ENCODE assay signal across 8 cellular contexts in genomic region chr5:35856186-35857003, GRCh38. TPM values are rescaled to one million over a fixed set of nuclear protein-coding genes. Genes with fewer than 3 reads are reported as not detected.
DNase-seq lines count a peak whose midpoint lies in the region; ATAC-seq and TF ChIP-seq lines count a peak whose summit lies in the region.

Gene IL7R (plus strand): TSS chr5:35856891. CDS start chr5:35856978, 87 bp downstream.

- ATAC-seq in GM18867 (IDR thresholded peaks at IDR 0.05; ENCODE audit: unreplicated experiment) = peak; percentile 50
- ATAC-seq in omental fat pad (ENCODE audit: low FRiP score) = peak; percentile 55

- DNase-seq in MG63 (no peak), amniotic epithelial cell (ENCODE audit: low read depth) (peak; percentile 92), omental fat pad (ENCODE audit: low spot score) (no peak), sigmoid colon (no peak), NCI-H2171 treated with DMSO at 0.1 percent for 48 hours (lab: John Stamatoyannopoulos, UW) (no peak), NCI-H446 treated with DMSO at 0.1 percent for 48 hours (lab: John Stamatoyannopoulos, UW) (no peak), NCI-H526 treated with DMSO at 0.1 percent for 48 hours (lab: John Stamatoyannopoulos, UW) (no peak)

- peaks cover 0 to 2% (median 0%) of the 10 kb centered on the region in 4 donors for H3K4me1 ChIP-seq in sigmoid colon

- H3K27me3 ChIP-seq in MG63 (no peaks in the 10 kb centered on the region), sigmoid colon (no peaks in the 10 kb centered on the region)

- no peak within 1 kb of the TSS for H3K27ac ChIP-seq in sigmoid colon

- H3K4me3 ChIP-seq in MG63 = peak within 1 kb of the TSS; percentile 13
- no peak within 1 kb of the TSS for H3K4me3 ChIP-seq in sigmoid colon

- no peak for TF ChIP-seq EP300 in sigmoid colon (IDR thresholded peaks at IDR 0.05)

- TF ChIP-seq CTCF in omental fat pad (IDR thresholded peaks at IDR 0.05) (no peak), sigmoid colon (IDR thresholded peaks at IDR 0.05) (no peak)

- no peaks in the 10 kb centered on the region for H3K9me3 ChIP-seq in MG63
- H3K9me3 ChIP-seq in sigmoid colon = no peaks in the 10 kb centered on the region

- H3K36me3 ChIP-seq in MG63 (peaks cover 5% of the 10 kb centered on the region), sigmoid colon (no peaks in the 10 kb centered on the region)

- no peak for TF ChIP-seq POLR2A in sigmoid colon (IDR thresholded peaks at IDR 0.05)

- intact Hi-C loops in sigmoid colon (cut with DNase I) = no loop called here

- 84 to 92% methylated on average over 5 of the region's 5 CpGs for WGBS in sigmoid colon, 2 donors

RNA-seq across cellular contexts. Expression of gene IL7R, which starts in this region (rescaled TPM):
- total RNA-seq in MG63 (2014; rRNA removed; shearing (Covaris generic); ENCODE audit: low replicate concordance) = 3.4 and 3.6 TPM in 2 replicates
- total RNA-seq in omental fat pad (10 to 100 TPM; 13.4 to 45.8 (median 23.7) TPM), sigmoid colon (1 to 10 TPM; 2.1 to 4.7 (median 3.9) TPM)
- 10 to 100 TPM in 1 of 3 donors, 1 to 10 TPM in 2; 1.4 to 65.8 (median 1.8) TPM for polyA plus RNA-seq in sigmoid colon
